In genomic region chr14:105075364-105076295, GRCh38 we compare ENCODE assay signal across 9 cellular contexts. TPM values are rescaled to one million over a fixed set of nuclear protein-coding genes. Genes with fewer than 3 reads are reported as not detected.
DNase-seq lines count a peak whose midpoint lies in the region; ATAC-seq and TF ChIP-seq lines count a peak whose summit lies in the region.
"Had no signal": no experiment of that assay in that cellular context is flagged by ENCODE, and none has a peak within 500 bp of the region (broad histone marks: within the 10 kb centered on the region; RNA-seq: fewer than 3 reads in every experiment).

No MANE protein-coding gene starts in this region.

- DNase-seq in GM13977 (ENCODE audit: low spot score), result peak; percentile 88
- peak; percentile 30 for DNase-seq in HFFc6
- no peak for DNase-seq in NT2/D1 (ENCODE audit: low read depth, low spot score)
- peak; percentile 53 for DNase-seq in fibroblast of the aortic adventitia (ENCODE audit: low read depth)
- peak; percentile 70 for DNase-seq in stimulated activated naive B cell treated with anti-CD40 and anti-IgM and Interleukin-4, amounts not matched to agents 10 μg/mL and 1 μg/mL and 100 μg/mL, for 72 hours
- no peak for DNase-seq in cerebellar cortex (ENCODE audit: low spot score)
- no peak for DNase-seq in A673 (ENCODE audit: low spot score)

- H3K27ac Mint-ChIP-seq in HFFc6, result no peak overlapping the region
- H3K27ac Mint-ChIP-seq in stimulated activated naive B cell treated with anti-CD40 and anti-IgM and Interleukin-4, amounts not matched to agents 10 μg/mL and 1 μg/mL and 100 μg/mL, for 72 hours, result peak overlapping the region; percentile 87

- no peak for TF ChIP-seq CTCF in GM13977 (IDR thresholded peaks at IDR 0.05; ENCODE audit: extremely low read depth, insufficient read depth, missing control alignments)
- TF ChIP-seq CTCF in HFFc6 (IDR thresholded peaks at IDR 0.05), result no peak
- TF ChIP-seq CTCF in fibroblast of the aortic adventitia (IDR thresholded peaks at IDR 0.05; ENCODE audit: insufficient read depth, low read length), result no peak
- TF ChIP-seq CTCF in A673 (conservative IDR thresholded peaks at IDR 0.05; ENCODE audit: low read depth, low read length), result no peak

- H3K36me3 ChIP-seq in NT2/D1 (ENCODE audit: insufficient read depth, insufficient read length, low read length) (no peaks in the 10 kb centered on the region), A673 (ENCODE audit: insufficient read depth, low read length, poor library complexity, severe bottlenecking) (no peaks in the 10 kb centered on the region)

- no peaks in the 10 kb centered on the region for H3K9me3 Mint-ChIP-seq in HFFc6
- H3K9me3 Mint-ChIP-seq in stimulated activated naive B cell treated with anti-CD40 and anti-IgM and Interleukin-4, amounts not matched to agents 10 μg/mL and 1 μg/mL and 100 μg/mL, for 72 hours, result no peaks in the 10 kb centered on the region

- peaks cover 2% of the 10 kb centered on the region; the same call in 1 of the 2 replicates for H3K4me1 Mint-ChIP-seq in HFFc6 (ENCODE audit: low read depth)
- H3K4me1 Mint-ChIP-seq in stimulated activated naive B cell treated with anti-CD40 and anti-IgM and Interleukin-4, amounts not matched to agents 10 μg/mL and 1 μg/mL and 100 μg/mL, for 72 hours, result peaks cover 39 to 57% of the 10 kb centered on the region in 2 donors

- H3K27me3 ChIP-seq in NT2/D1 (ENCODE audit: insufficient read depth, insufficient read length) (peaks cover 3% of the 10 kb centered on the region), A673 (replicated peaks; ENCODE audit: insufficient read depth, low read depth, low read length, poor library complexity) (peaks cover 2% of the 10 kb centered on the region)

- no peaks in the 10 kb centered on the region for H3K9me3 ChIP-seq in NT2/D1 (ENCODE audit: insufficient read depth, low read length)
- no peaks in the 10 kb centered on the region for H3K9me3 ChIP-seq in A673 (ENCODE audit: low read depth, low read length, poor library complexity, severe bottlenecking)

- H3K9ac ChIP-seq in NT2/D1 (ENCODE audit: insufficient read length, low read depth), result peak overlapping the region; percentile 70

- H3K36me3 Mint-ChIP-seq in HFFc6 (ENCODE audit: low read depth), result no peaks in the 10 kb centered on the region
- H3K36me3 Mint-ChIP-seq in stimulated activated naive B cell treated with anti-CD40 and anti-IgM and Interleukin-4, amounts not matched to agents 10 μg/mL and 1 μg/mL and 100 μg/mL, for 72 hours, result no peaks in the 10 kb centered on the region

- H3K27me3 Mint-ChIP-seq in HFFc6 (ENCODE audit: insufficient read depth), result peaks cover 12% of the 10 kb centered on the region
- H3K27me3 Mint-ChIP-seq in stimulated activated naive B cell treated with anti-CD40 and anti-IgM and Interleukin-4, amounts not matched to agents 10 μg/mL and 1 μg/mL and 100 μg/mL, for 72 hours, result no peaks in the 10 kb centered on the region

- no peak overlapping the region for H3K4me3 Mint-ChIP-seq in HFFc6
- peak overlapping the region; percentile 39 to 56 for H3K4me3 Mint-ChIP-seq in stimulated activated naive B cell treated with anti-CD40 and anti-IgM and Interleukin-4, amounts not matched to agents 10 μg/mL and 1 μg/mL and 100 μg/mL, for 72 hours

- peak; percentile 78 to 84 for ATAC-seq in stimulated activated naive B cell treated with anti-CD40 and anti-IgM and Interleukin-4, amounts not matched to agents 10 μg/mL and 1 μg/mL and 100 μg/mL, for 72 hours (replicated peaks)

- H3K4me3 ChIP-seq in NT2/D1 (ENCODE audit: insufficient read length, low read depth) (no peak overlapping the region), fibroblast of the aortic adventitia (ENCODE audit: low read depth, low read length) (no peak overlapping the region), A673 (ENCODE audit: low read depth, low read length, poor library complexity, severe bottlenecking) (no peak overlapping the region)

- H3K4me1 ChIP-seq in NT2/D1 (ENCODE audit: insufficient read depth, insufficient read length) (peaks cover 9% of the 10 kb centered on the region), A673 (ENCODE audit: insufficient read depth, low read length, poor library complexity, severe bottlenecking) (no peaks in the 10 kb centered on the region)

- in situ Hi-C loops in GM13977 (cut with MboI; ENCODE audit: low pct_unique_long_range_greater_than_20kb, low sequenced_read_pairs, unreplicated experiment), result no loop called here

- no peak overlapping the region for H3K27ac ChIP-seq in A673 (ENCODE audit: low read depth, low read length, poor library complexity, severe bottlenecking)

- POLR2A ChIA-PET in A673 (lab: Charles Lee; ENCODE audit: low non-redundant PET), result interaction anchor here (0.5 to 0.6 kb wide), 2 partner anchors 53 to 225 kb away, joined by 13 to 16 read pairs; partner anchors contain the start of gene BRF1

- BruUV-seq in A673 (replicated peaks; lab: Mats Ljungman, UMichigan), result no TSS peak

- CTCF ChIA-PET in A673 (lab: Charles Lee), result interaction anchor here (0.5 to 1.0 kb wide), 2 partner anchors 13 to 39 kb away, joined by 4 to 6 read pairs; no protein-coding TSS in a partner anchor

- intact Hi-C loops in A673 (cut with micrococcal nuclease; ENCODE audit: unreplicated experiment), result no loop called here

RNA-seq across cellular contexts. Expression of gene GPR132, which starts 10.4 kb away (rescaled TPM):
- total RNA-seq in HFFc6 (2021; fragmentation: NEBNext Ultra II Directional; extraction: Animal tissue kit (Norgen Biotek cat#: 25700)), result under 1 TPM in 2 of 6 experiments, not detected in 4; 0.05 to 0.14 TPM
- total RNA-seq in fibroblast of the aortic adventitia (ENCODE audit: low replicate concordance) (0.09 and 0.16 TPM in 2 replicates), A673 (2021) (not detected in 2 replicates)
- total RNA-seq: endothelial cell of umbilical vein, NCI-H460 had no signal

RNA-seq across cellular contexts. Expression of gene CDCA4, which starts 54.7 kb away (rescaled TPM):
- total RNA-seq in HFFc6 (2021; fragmentation: NEBNext Ultra II Directional; extraction: Animal tissue kit (Norgen Biotek cat#: 25700)), result 10 to 100 TPM; 11.6 to 20.3 (median 18.4) TPM
- total RNA-seq in fibroblast of the aortic adventitia (ENCODE audit: low replicate concordance), result 4.0 and 41.1 TPM in 2 replicates
- total RNA-seq in A673 (2021), result 49.7 and 51.1 TPM in 2 replicates

Comparison
In these comparisons a context has a peak if more than half of its experiments do, and no peak if none do; other contexts are left out.
1. DNase-seq: peak in GM13977 (single experiment), HFFc6 (single experiment), fibroblast of the aortic adventitia (single experiment) and stimulated activated naive B cell treated with anti-CD40 and anti-IgM and Interleukin-4, amounts not matched to agents 10 μg/mL and 1 μg/mL and 100 μg/mL, for 72 hours (single experiment); none in NT2/D1 (single experiment), cerebellar cortex (single experiment) and A673 (single experiment).